22 cellular contexts compared by ENCODE assay signal in the genomic region with DNA sequence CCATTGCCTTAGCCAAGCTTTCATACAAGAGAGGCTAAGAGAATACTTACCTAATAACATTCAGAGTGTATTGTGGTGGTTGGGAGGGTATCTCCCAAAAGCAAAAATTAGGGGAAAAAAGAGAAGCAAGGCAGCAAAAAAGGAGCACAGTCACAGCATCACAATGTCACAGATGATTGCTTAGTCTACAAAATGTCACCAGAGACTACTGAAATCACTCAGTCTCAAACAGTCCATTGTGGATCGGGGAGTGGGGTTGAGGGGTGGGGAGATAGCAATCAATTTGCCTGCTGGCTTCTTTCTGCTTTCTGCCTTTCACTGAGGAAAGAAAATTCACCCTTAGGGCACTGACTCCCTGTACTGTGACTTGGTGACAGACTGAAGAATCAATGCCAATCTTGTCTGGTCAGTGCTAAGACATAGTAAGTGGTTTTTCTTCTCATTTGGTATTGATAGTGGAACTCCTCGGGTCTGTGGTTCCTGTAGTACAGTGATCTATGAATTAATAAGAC.
"Had no signal": no experiment of that assay in that cellular context is flagged by ENCODE, and none has a peak within 500 bp of the region (broad histone marks: within the 10 kb centered on the region; RNA-seq: fewer than 3 reads in every experiment).

No MANE protein-coding gene starts in this region.

- H3K27me3 ChIP-seq: MG63 had no signal

- H3K9me3 Mint-ChIP-seq: activated CD4-positive, alpha-beta memory T cell treated with anti-CD3 and anti-CD28 coated beads, Interleukin-2, amount 10 ng/mL, durations not matched to agents 7 days and 5 days; activated naive CD8-positive, alpha-beta T cell treated with anti-CD3 and anti-CD28 coated beads for 36 hours had no signal

- H3K4me3 Mint-ChIP-seq: activated CD4-positive, alpha-beta memory T cell treated with anti-CD3 and anti-CD28 coated beads, Interleukin-2, amount 10 ng/mL, durations not matched to agents 7 days and 5 days; activated naive CD4-positive, alpha-beta T cell treated with anti-CD3 and anti-CD28 coated beads, Interleukin-2, amount 10 ng/mL, durations not matched to agents 7 days and 5 days; activated naive CD8-positive, alpha-beta T cell treated with anti-CD3 and anti-CD28 coated beads for 36 hours; activated T-cell treated with anti-CD3 and anti-CD28 coated beads, Interleukin-2, amount 50 U/mL, for 72 hours had no signal

- H3K9ac ChIP-seq: KMS-11 had no signal

- H3K4me1 Mint-ChIP-seq: activated CD4-positive, alpha-beta memory T cell treated with anti-CD3 and anti-CD28 coated beads, Interleukin-2, amount 10 ng/mL, durations not matched to agents 7 days and 5 days; activated naive CD4-positive, alpha-beta T cell treated with anti-CD3 and anti-CD28 coated beads, Interleukin-2, amount 10 ng/mL, durations not matched to agents 7 days and 5 days; activated naive CD8-positive, alpha-beta T cell treated with anti-CD3 and anti-CD28 coated beads for 36 hours had no signal

- H3K4me2 ChIP-seq: KMS-11 had no signal

- ATAC-seq: activated T-cell treated with anti-CD3 and anti-CD28 coated beads, Interleukin-2, amount 50 U/mL, for 72 hours; PC-3 had no signal

- DNase-seq: activated CD4-positive, alpha-beta memory T cell treated with anti-CD3 and anti-CD28 coated beads, Interleukin-2, amount 10 ng/mL, durations not matched to agents 7 days and 5 days; activated CD4-positive, alpha-beta T cell treated with anti-CD3 and anti-CD28 coated beads, Interleukin-2, amount 50 U/mL, for 1 hour; activated CD4-positive, CD25-positive, alpha-beta regulatory T cell; activated gamma-delta T cell treated with Interleukin-2 at 50 U/mL for 16 hours; activated naive CD4-positive, alpha-beta T cell treated with anti-CD3 and anti-CD28 coated beads, Interleukin-2, amount 10 ng/mL, durations not matched to agents 7 days and 5 days; activated naive CD8-positive, alpha-beta T cell treated with anti-CD3 and anti-CD28 coated beads for 36 hours; activated T-cell treated with anti-CD3 and anti-CD28 coated beads for 4 hours; activated T-cell treated with anti-CD3 and anti-CD28 coated beads, Interleukin-2, amount 50 U/mL, for 72 hours; anterior cingulate cortex; MG63; MV-4-11; NCI-H1092 treated with DMSO at 0.1 percent for 48 hours; NCI-H1417 treated with DMSO at 0.1 percent for 48 hours; NCI-H1694 treated with DMSO at 0.1 percent for 48 hours; NCI-H2029 treated with DMSO at 0.1 percent for 48 hours; NCI-H510A treated with DMSO at 0.1 percent for 48 hours; PC-3; SHP77 treated with DMSO at 0.1 percent for 48 hours; T-helper 1 cell had no signal

- H3K9me3 ChIP-seq: MG63 had no signal

- H3K36me3 ChIP-seq: MG63 had no signal

- H3K27ac ChIP-seq: KMS-11, VCaP had no signal

- H3K27ac Mint-ChIP-seq: activated CD4-positive, alpha-beta memory T cell treated with anti-CD3 and anti-CD28 coated beads, Interleukin-2, amount 10 ng/mL, durations not matched to agents 7 days and 5 days; activated naive CD4-positive, alpha-beta T cell treated with anti-CD3 and anti-CD28 coated beads, Interleukin-2, amount 10 ng/mL, durations not matched to agents 7 days and 5 days; activated naive CD8-positive, alpha-beta T cell treated with anti-CD3 and anti-CD28 coated beads for 36 hours; activated T-cell treated with anti-CD3 and anti-CD28 coated beads, Interleukin-2, amount 50 U/mL, for 72 hours; activated T-helper 2 cell treated with anti-CD3 and anti-CD28 coated beads, Interferon-gamma antibody, Interleukin-2, Interleukin-4, amounts not matched to agents 10 μg/mL and 5 μg/mL and 100 μg/mL, durations not matched to agents 14 hours and 24 hours and 36 hours had no signal

- H3K36me3 Mint-ChIP-seq: activated naive CD4-positive, alpha-beta T cell treated with anti-CD3 and anti-CD28 coated beads, Interleukin-2, amount 10 ng/mL, durations not matched to agents 7 days and 5 days; activated naive CD8-positive, alpha-beta T cell treated with anti-CD3 and anti-CD28 coated beads for 36 hours had no signal

- H3K27me3 Mint-ChIP-seq: activated CD4-positive, alpha-beta memory T cell treated with anti-CD3 and anti-CD28 coated beads, Interleukin-2, amount 10 ng/mL, durations not matched to agents 7 days and 5 days; activated naive CD4-positive, alpha-beta T cell treated with anti-CD3 and anti-CD28 coated beads, Interleukin-2, amount 10 ng/mL, durations not matched to agents 7 days and 5 days; activated naive CD8-positive, alpha-beta T cell treated with anti-CD3 and anti-CD28 coated beads for 36 hours had no signal

- H3K4me3 ChIP-seq: MG63 had no signal
